Comparison of ENCODE assay signal across 21 cellular contexts in genomic region chr2:69462780-69463179, GRCh38.
"Had no signal": no experiment of that assay in that cellular context is flagged by ENCODE, and none has a peak within 500 bp of the region (broad histone marks: within the 10 kb centered on the region; RNA-seq: fewer than 3 reads in every experiment).

No MANE protein-coding gene starts in this region.

- H3K4me3 Mint-ChIP-seq: naive B cell; nephron; stimulated activated effector memory CD8-positive, alpha-beta T cell treated with anti-CD3 and anti-CD28 coated beads, Interleukin-12 subunit alpha, Interleukin-12 subunit beta, amount 100 ng/mL, for 72 hours had no signal

- DNase-seq: effector memory CD4-positive, alpha-beta T cell; heart left ventricle; hippocampal formation; left colon; left ventricle myocardium superior; mesendoderm; naive B cell; occipital lobe; pancreas; right cardiac atrium; stimulated activated CD4-positive, alpha-beta T cell treated with anti-CD3 and anti-CD28 coated beads, Interleukin-4, amount 100 ng/mL, for 1 hour; stimulated activated CD8-positive, alpha-beta memory T cell treated with anti-CD3 and anti-CD28 coated beads, Interleukin-4, amount 100 ng/mL, for 48 hours; stimulated activated naive CD8-positive, alpha-beta T cell treated with anti-CD3 and anti-CD28 coated beads, Interleukin-15, Interleukin-2, amounts not matched to agents 100 U/mL and 50 U/mL, for 24 hours; tibial artery; upper lobe of left lung; uterus had no signal

- H3K27me3 ChIP-seq: esophagus muscularis mucosa, heart left ventricle, pancreas, tibial artery, upper lobe of left lung, uterus had no signal

- H3K27me3 Mint-ChIP-seq: naive B cell had no signal

- H3K27ac Mint-ChIP-seq: nephron; progenitor cell of endocrine pancreas; stimulated activated effector memory CD8-positive, alpha-beta T cell treated with anti-CD3 and anti-CD28 coated beads, Interleukin-12 subunit alpha, Interleukin-12 subunit beta, amount 100 ng/mL, for 72 hours had no signal

- H3K36me3 Mint-ChIP-seq: naive B cell had no signal

- H3K4me1 ChIP-seq: esophagus muscularis mucosa, pancreas, tibial artery, uterus had no signal

- H3K9me3 ChIP-seq: esophagus muscularis mucosa, heart left ventricle, pancreas, tibial artery, upper lobe of left lung, uterus had no signal

- H3K9me3 Mint-ChIP-seq: naive B cell; nephron; stimulated activated effector memory CD8-positive, alpha-beta T cell treated with anti-CD3 and anti-CD28 coated beads, Interleukin-12 subunit alpha, Interleukin-12 subunit beta, amount 100 ng/mL, for 72 hours had no signal

- ATAC-seq: heart left ventricle; left colon; left ventricle myocardium superior; pancreas; right cardiac atrium; stimulated activated effector memory CD8-positive, alpha-beta T cell treated with anti-CD3 and anti-CD28 coated beads, Interleukin-12 subunit alpha, Interleukin-12 subunit beta, amount 100 ng/mL, for 72 hours; stimulated activated naive CD8-positive, alpha-beta T cell treated with anti-CD3 and anti-CD28 coated beads, Interleukin-15, Interleukin-2, amounts not matched to agents 100 U/mL and 50 U/mL, for 24 hours had no signal

- H3K27ac ChIP-seq: epithelial cell of prostate, esophagus muscularis mucosa, heart left ventricle, pancreas, tibial artery, upper lobe of left lung, uterus had no signal

- H3K4me1 Mint-ChIP-seq: naive B cell, nephron had no signal
